In the genomic region with DNA sequence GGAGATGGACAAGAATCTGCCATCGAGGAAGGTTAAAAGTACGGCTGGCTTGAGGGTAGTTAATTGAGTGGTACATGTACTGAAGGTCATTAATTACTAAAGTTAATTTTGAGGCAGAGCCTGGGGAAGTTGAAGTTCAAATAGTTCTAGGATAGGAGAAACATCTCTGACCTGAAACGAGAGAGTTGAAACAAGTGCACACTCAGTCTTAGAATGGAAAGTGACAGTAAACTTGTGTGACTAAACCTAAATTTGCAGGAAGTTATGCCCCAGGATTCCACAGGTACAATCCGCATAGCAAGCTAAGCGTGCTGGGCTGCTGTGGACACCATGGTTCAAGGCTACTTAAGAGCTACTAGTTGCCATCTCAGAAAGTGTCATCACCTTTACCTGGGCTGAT, we compare ENCODE assay signal across 21 cellular contexts.
A peak's percentile ranks its signal among the peaks of the same experiment; 100 is the strongest.
DNase-seq lines count a peak whose midpoint lies in the region; ATAC-seq, FAIRE-seq and TF ChIP-seq lines count a peak whose summit lies in the region.
"Had no signal": no experiment of that assay in that cellular context is flagged by ENCODE, and none has a peak within 500 bp of the region (broad histone marks: within the 10 kb centered on the region; RNA-seq: fewer than 3 reads in every experiment).

No MANE protein-coding gene starts in this region.

- FAIRE-seq in GM12892 (lab: Jason Lieb, UNC) = peak; percentile 70
- FAIRE-seq in HTR-8/SVneo (lab: Jason Lieb, UNC) = no peak
- FAIRE-seq: bronchial epithelial cell, endothelial cell of umbilical vein, islet of Langerhans, urothelium cell line had no signal

- DNase-seq in GM12892 (ENCODE audit: insufficient read length) = no peak
- DNase-seq in HTR-8/SVneo (ENCODE audit: insufficient read length, low spot score) = no peak
- no peak for DNase-seq in prostate gland (ENCODE audit: low spot score)
- no peak for DNase-seq in NCI-H446 (lab: John Stamatoyannopoulos, UW)
- DNase-seq: activated CD4-positive, alpha-beta T cell treated with anti-CD3 and anti-CD28 coated beads for 48 hours; activated naive CD8-positive, alpha-beta T cell treated with anti-CD3 and anti-CD28 coated beads, Interleukin-2, amount 50 U/mL, for 24 hours; EL; NCI-H69; occipital lobe; retina; SW 1271 had no signal

- intact Hi-C loops in prostate gland (cut with DNase I) = no loop called here

- no peak overlapping the region for H3K27ac ChIP-seq in prostate gland
- H3K27ac ChIP-seq: hepatocyte had no signal

- H3K4me3 ChIP-seq in prostate gland = no peak overlapping the region
- H3K4me3 ChIP-seq: hepatocyte had no signal

- H3K36me3 ChIP-seq in prostate gland = no peaks in the 10 kb centered on the region

- ATAC-seq in GM19455 (IDR thresholded peaks at IDR 0.05; ENCODE audit: unreplicated experiment) (peak; percentile 53), HG02623 (IDR thresholded peaks at IDR 0.05; ENCODE audit: unreplicated experiment) (peak; percentile 44), HG03280 (IDR thresholded peaks at IDR 0.05; ENCODE audit: unreplicated experiment) (peak; percentile 47), GM19328 (IDR thresholded peaks at IDR 0.05; ENCODE audit: unreplicated experiment) (no peak)
- ATAC-seq: activated naive CD8-positive, alpha-beta T cell treated with anti-CD3 and anti-CD28 coated beads, Interleukin-2, amount 50 U/mL, for 24 hours; activated T-helper 17 cell treated with anti-CD3 and anti-CD28 coated beads, Interleukin-2, amount 50 U/mL, for 72 hours had no signal

- no peaks in the 10 kb centered on the region for H3K27me3 ChIP-seq in prostate gland (replicated peaks; ENCODE audit: insufficient read depth)
- H3K27me3 ChIP-seq: hepatocyte had no signal

- H3K4me1 ChIP-seq in prostate gland (replicated peaks) = no peaks in the 10 kb centered on the region

- no peak for TF ChIP-seq CTCF in prostate gland (IDR thresholded peaks at IDR 0.05)

- no peaks in the 10 kb centered on the region for H3K9me3 ChIP-seq in prostate gland

- TF ChIP-seq POLR2A in GM12892 (IDR thresholded peaks at IDR 0.05; ENCODE audit: low read depth, low read length) (no peak), prostate gland (IDR thresholded peaks at IDR 0.05) (no peak)

- 69% methylated on average over 4 of the region's 5 CpGs for whole genome bisulfite sequencing in prostate gland
